In genomic region chr12:53495903-53496751, GRCh38 we compare ENCODE assay signal across 5 cellular contexts.
DNase-seq lines count a peak whose midpoint lies in the region; ATAC-seq lines count a peak whose summit lies in the region.

No MANE protein-coding gene starts in this region.

- peak; percentile 53 for DNase-seq in NCI-H510A (lab: John Stamatoyannopoulos, UW)
- DNase-seq in fibroblast of the conjunctiva (ENCODE audit: low read depth): peak; percentile 74
- peak in 17 of 49 donors; percentile 12 to 56 (median 30) for DNase-seq in substantia nigra (lab: John Stamatoyannopoulos, UW)
- DNase-seq in stimulated activated naive CD4-positive, alpha-beta T cell treated with Interleukin-2 at 50 U/mL for 16 hours (lab: John Stamatoyannopoulos, UW): no peak

- ATAC-seq in HG03342 (IDR thresholded peaks at IDR 0.05; ENCODE audit: unreplicated experiment): no peak

- H3K27ac ChIP-seq in substantia nigra (ENCODE audit: low read depth, low read length, poor library complexity, severe bottlenecking): peak overlapping the region; percentile 57
